8 cellular contexts compared by ENCODE assay signal in genomic region chr6:37566209-37566859, GRCh38.
DNase-seq lines count a peak whose midpoint lies in the region; ATAC-seq and TF ChIP-seq lines count a peak whose summit lies in the region.

No MANE protein-coding gene starts in this region.

- H3F3A ChIP-seq in GM23248 (ENCODE audit: insufficient read depth) = no peaks in the 10 kb centered on the region

- no peak overlapping the region for H3K4me3 Mint-ChIP-seq in activated CD4-positive, alpha-beta T cell treated with anti-CD3 and anti-CD28 coated beads for 36 hours

- no peak overlapping the region for H3K27ac Mint-ChIP-seq in activated CD4-positive, alpha-beta T cell treated with anti-CD3 and anti-CD28 coated beads for 36 hours

- TF ChIP-seq POLR2A in right lobe of liver (IDR thresholded peaks at IDR 0.05) = no peak

- H3K36me3 ChIP-seq in GM23248 (ENCODE audit: low read depth) (no peaks in the 10 kb centered on the region), right lobe of liver (no peaks in the 10 kb centered on the region)

- peak; percentile 51 for DNase-seq in COLO829 (ENCODE audit: low spot score)
- DNase-seq in GM23248 = peak; percentile 70
- DNase-seq in NCI-H2081 (lab: John Stamatoyannopoulos, UW) = peak; percentile 65 to 66
- DNase-seq in activated CD4-positive, alpha-beta T cell treated with anti-CD3 and anti-CD28 coated beads for 36 hours = peak; percentile 84
- peak; percentile 65 for DNase-seq in cerebellum (ENCODE audit: low spot score)
- peak; percentile 53 to 64 (median 61) for DNase-seq in right lobe of liver
- DNase-seq in stimulated activated CD4-positive, alpha-beta T cell treated with anti-CD3 and anti-CD28 coated beads, TNF-alpha, amount 100 ng/mL, for 4 hours (ENCODE audit: low read depth in 3 of 3) = peak; percentile 46 to 57 (median 49)
- no peak for DNase-seq in SW480 (ENCODE audit: low spot score)

- no peaks in the 10 kb centered on the region for H3K36me3 Mint-ChIP-seq in activated CD4-positive, alpha-beta T cell treated with anti-CD3 and anti-CD28 coated beads for 36 hours (ENCODE audit: low read depth)

- H3K9ac ChIP-seq in GM23248 = peak overlapping the region; percentile 14; the same call in 1 of the 2 replicates

- CTCF ChIA-PET in activated CD4-positive, alpha-beta T cell treated with anti-CD3 and anti-CD28 coated beads for 36 hours (lab: Charles Lee) = interaction anchor here (0.7 to 3.3 kb wide), 44 partner anchors 8 to 241 kb away, joined by 3 to 20 read pairs (median 3); no protein-coding TSS in a partner anchor

- ATAC-seq in activated CD4-positive, alpha-beta T cell treated with anti-CD3 and anti-CD28 coated beads for 36 hours = peak; percentile 93
- ATAC-seq in right lobe of liver = peak; percentile 89 to 94 (median 90)

- H3K9me3 ChIP-seq in GM23248 (ENCODE audit: low read depth) = no peaks in the 10 kb centered on the region
- H3K9me3 ChIP-seq in right lobe of liver = no peaks in the 10 kb centered on the region

- peak overlapping the region; percentile 72 for H3K4me2 ChIP-seq in GM23248 (ENCODE audit: unreplicated experiment)

- in situ Hi-C loops in GM23248 (cut with MboI) = no loop called here

- intact Hi-C loops in activated CD4-positive, alpha-beta T cell treated with anti-CD3 and anti-CD28 coated beads for 36 hours (cut with DNase I, micrococcal nuclease) = loop anchor here (1.0 to 5.0 kb wide), 8 partner anchors 28 to 926 kb away; no protein-coding TSS in a partner anchor
- intact Hi-C loops in right lobe of liver (cut with DNase I) = loop anchor here (5.0 to 10.0 kb wide), 2 partner anchors 84 to 118 kb away; no protein-coding TSS in a partner anchor

- H3K4me1 Mint-ChIP-seq in activated CD4-positive, alpha-beta T cell treated with anti-CD3 and anti-CD28 coated beads for 36 hours = peaks cover 11% of the 10 kb centered on the region

- H3K4me1 ChIP-seq in GM23248 (ENCODE audit: insufficient read depth) (no peaks in the 10 kb centered on the region), right lobe of liver (peaks cover 0 to 8% (median 0%) of the 10 kb centered on the region in 4 donors)

- no peaks in the 10 kb centered on the region for H3K79me2 ChIP-seq in GM23248 (ENCODE audit: insufficient read depth)

- no peaks in the 10 kb centered on the region for H3K9me2 ChIP-seq in GM23248 (ENCODE audit: insufficient read depth)

- no peaks in the 10 kb centered on the region for H4K20me1 ChIP-seq in GM23248 (ENCODE audit: insufficient read depth)

- POLR2A ChIA-PET in activated CD4-positive, alpha-beta T cell treated with anti-CD3 and anti-CD28 coated beads for 36 hours (lab: Charles Lee) = interaction anchor here (0.5 kb wide), 1 partner anchor 263 kb away, joined by 3 read pairs; no protein-coding TSS in a partner anchor

- WGBS in GM23248 (ENCODE audit: low coverage in 1 of 2, low lambda C conversion rate in 2 of 2, missing lambda C conversion rate in 2 of 2), 2 experiments = 10 to 11% methylated on average over 20 to 22 of the region's 22 CpGs
- WGBS in right lobe of liver (ENCODE audit: insufficient coverage, low coverage, low lambda C conversion rate, missing lambda C conversion rate) = 13% methylated on average over 11 of the region's 22 CpGs

- no peak overlapping the region for H3K27ac ChIP-seq in GM23248
- no peak overlapping the region for H3K27ac ChIP-seq in right lobe of liver

- H3K4me3 ChIP-seq in GM23248 (peak overlapping the region; percentile 63), right lobe of liver (no peak overlapping the region)

- no peaks in the 10 kb centered on the region for H3K9me3 Mint-ChIP-seq in activated CD4-positive, alpha-beta T cell treated with anti-CD3 and anti-CD28 coated beads for 36 hours (ENCODE audit: low read depth)

- peaks cover 4% of the 10 kb centered on the region for H3K27me3 Mint-ChIP-seq in activated CD4-positive, alpha-beta T cell treated with anti-CD3 and anti-CD28 coated beads for 36 hours

- peak; percentile 75 to 93 (median 92) for TF ChIP-seq CTCF in right lobe of liver (IDR thresholded peaks at IDR 0.05)

- H3K27me3 ChIP-seq in GM23248 (replicated peaks; ENCODE audit: insufficient read depth) = 0 out of 2 replicates have a peak, but pooled peaks cover 3% of the 10 kb centered on the region
- peaks cover 0 to 4% of the 10 kb centered on the region in 2 donors for H3K27me3 ChIP-seq in right lobe of liver

- H2AFZ ChIP-seq in GM23248 = peak overlapping the region; percentile 55
